In the genomic region with DNA sequence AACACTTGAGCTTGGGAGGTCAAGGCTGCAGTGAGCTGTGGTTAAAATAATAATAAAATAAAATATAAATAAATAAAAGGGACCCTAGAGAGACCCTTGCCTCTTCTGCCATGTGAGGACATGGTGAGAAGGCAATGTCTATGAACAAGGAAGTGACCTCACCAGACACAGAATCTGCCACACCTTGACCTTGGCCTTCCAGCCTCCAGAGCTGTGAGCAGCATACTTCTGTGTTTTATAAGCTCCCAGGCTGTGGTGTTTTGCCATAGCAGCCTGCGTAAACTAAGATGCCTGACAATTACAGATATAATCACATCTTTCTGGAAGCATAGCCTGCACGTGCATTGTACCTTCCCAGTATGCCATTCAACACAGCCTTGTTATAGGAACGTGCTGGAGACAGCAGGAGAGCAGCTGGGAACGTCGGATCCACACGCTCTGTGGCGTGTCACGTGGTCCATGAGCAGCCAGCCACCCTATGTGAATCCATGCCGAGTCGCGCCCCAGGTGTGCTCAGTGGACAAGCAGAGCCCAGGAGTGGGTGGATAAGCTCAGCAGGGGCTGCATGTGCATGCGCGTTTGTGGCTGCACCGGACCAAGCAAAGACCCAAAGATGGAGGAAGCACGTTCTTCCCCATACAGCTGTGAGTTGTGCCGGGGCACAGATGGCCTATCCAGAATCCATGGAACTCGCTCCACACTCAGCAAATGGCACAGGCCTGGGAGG, we compare ENCODE assay signal across 25 cellular contexts. TPM values are rescaled to one million over a fixed set of nuclear protein-coding genes. Genes with fewer than 3 reads are reported as not detected.
"Had no signal": no experiment of that assay in that cellular context is flagged by ENCODE, and none has a peak within 500 bp of the region (broad histone marks: within the 10 kb centered on the region; RNA-seq: fewer than 3 reads in every experiment).

No MANE protein-coding gene starts in this region.

- H3K27ac ChIP-seq: breast epithelium, coronary artery, esophagus squamous epithelium, gastrocnemius medialis, parathyroid adenoma, sigmoid colon, thoracic aorta, upper lobe of left lung had no signal

- H3K36me3 Mint-ChIP-seq: activated naive CD8-positive, alpha-beta T cell treated with anti-CD3 and anti-CD28 coated beads, Interleukin-2, amount 10 ng/mL, durations not matched to agents 7 days and 5 days had no signal

- H3K27ac Mint-ChIP-seq: activated B cell treated with CpG ODN at 0.5 μM for 24 hours; activated CD4-positive, alpha-beta memory T cell treated with anti-CD3 and anti-CD28 coated beads for 36 hours; activated CD4-positive, alpha-beta T cell treated with anti-CD3 and anti-CD28 coated beads for 36 hours; activated naive CD8-positive, alpha-beta T cell treated with anti-CD3 and anti-CD28 coated beads, Interleukin-2, amount 10 ng/mL, durations not matched to agents 7 days and 5 days; endodermal cell; T-helper 1 cell treated with Interleukin-12 subunit alpha and Interleukin-12 subunit beta and Interleukin-4 antibody, amounts not matched to agents 30 μg/mL and 1 μg/mL, for 36 hours had no signal

- H3K4me3 Mint-ChIP-seq: activated B cell treated with CpG ODN at 0.5 μM for 24 hours; activated CD4-positive, alpha-beta memory T cell treated with anti-CD3 and anti-CD28 coated beads for 36 hours; activated CD4-positive, alpha-beta T cell treated with anti-CD3 and anti-CD28 coated beads for 36 hours; activated naive CD8-positive, alpha-beta T cell treated with anti-CD3 and anti-CD28 coated beads, Interleukin-2, amount 10 ng/mL, durations not matched to agents 7 days and 5 days; endodermal cell; nephron; T-helper 1 cell treated with Interleukin-12 subunit alpha and Interleukin-12 subunit beta and Interleukin-4 antibody, amounts not matched to agents 30 μg/mL and 1 μg/mL, for 36 hours had no signal

- H3K4me3 ChIP-seq: breast epithelium, coronary artery, esophagus squamous epithelium, gastrocnemius medialis, sigmoid colon, thoracic aorta, upper lobe of left lung had no signal

- ATAC-seq: activated CD4-positive, alpha-beta T cell treated with anti-CD3 and anti-CD28 coated beads for 36 hours; gastrocnemius medialis had no signal

- H3K27me3 Mint-ChIP-seq: activated B cell treated with CpG ODN at 0.5 μM for 24 hours; activated CD4-positive, alpha-beta memory T cell treated with anti-CD3 and anti-CD28 coated beads for 36 hours; activated CD4-positive, alpha-beta T cell treated with anti-CD3 and anti-CD28 coated beads for 36 hours had no signal

- H3K4me1 ChIP-seq: breast epithelium, parathyroid adenoma, upper lobe of left lung had no signal

- H3K36me3 ChIP-seq: breast epithelium, esophagus squamous epithelium, gastrocnemius medialis, thoracic aorta, upper lobe of left lung had no signal

- DNase-seq: activated B cell treated with CpG ODN at 0.5 μM for 24 hours; activated CD4-positive, alpha-beta memory T cell treated with anti-CD3 and anti-CD28 coated beads for 36 hours; activated CD4-positive, alpha-beta T cell treated with anti-CD3 and anti-CD28 coated beads for 36 hours; activated naive CD4-positive, alpha-beta T cell treated with Interleukin-2 at 50 U/mL for 16 hours; activated naive CD8-positive, alpha-beta T cell treated with anti-CD3 and anti-CD28 coated beads, Interleukin-2, amount 10 ng/mL, durations not matched to agents 7 days and 5 days; activated T-cell treated with anti-CD3 and anti-CD28 coated beads, Interleukin-2, amount 50 U/mL, for 48 hours; amniotic stem cell; endodermal cell; esophagus squamous epithelium; gastrocnemius medialis; head of caudate nucleus; mammary epithelial cell; midbrain; stimulated activated CD4-positive, alpha-beta T cell treated with anti-CD3 and anti-CD28 coated beads, Interleukin-2, amount 100 ng/mL, for 48 hours; stimulated activated CD8-positive, alpha-beta memory T cell treated with anti-CD3 and anti-CD28 coated beads, Interleukin-4, amount 100 ng/mL, for 48 hours; stimulated activated naive CD4-positive, alpha-beta T cell; T1000; upper lobe of left lung had no signal

- H3K4me1 Mint-ChIP-seq: activated B cell treated with CpG ODN at 0.5 μM for 24 hours; activated naive CD8-positive, alpha-beta T cell treated with anti-CD3 and anti-CD28 coated beads, Interleukin-2, amount 10 ng/mL, durations not matched to agents 7 days and 5 days; endodermal cell had no signal

- H3K9me3 ChIP-seq: breast epithelium, esophagus squamous epithelium, gastrocnemius medialis, sigmoid colon, thoracic aorta, upper lobe of left lung had no signal

- H3K9me3 Mint-ChIP-seq: activated B cell treated with CpG ODN at 0.5 μM for 24 hours, endodermal cell had no signal

- H3K27me3 ChIP-seq: breast epithelium, esophagus squamous epithelium, gastrocnemius medialis, sigmoid colon, upper lobe of left lung had no signal

RNA-seq across cellular contexts. Expression of a gene that starts 17.8 kb away (rescaled TPM):
- total RNA-seq: activated B cell treated with CpG ODN at 0.5 μM for 24 hours had no signal
